Comparison of ENCODE assay signal across 9 cellular contexts in the genomic region with DNA sequence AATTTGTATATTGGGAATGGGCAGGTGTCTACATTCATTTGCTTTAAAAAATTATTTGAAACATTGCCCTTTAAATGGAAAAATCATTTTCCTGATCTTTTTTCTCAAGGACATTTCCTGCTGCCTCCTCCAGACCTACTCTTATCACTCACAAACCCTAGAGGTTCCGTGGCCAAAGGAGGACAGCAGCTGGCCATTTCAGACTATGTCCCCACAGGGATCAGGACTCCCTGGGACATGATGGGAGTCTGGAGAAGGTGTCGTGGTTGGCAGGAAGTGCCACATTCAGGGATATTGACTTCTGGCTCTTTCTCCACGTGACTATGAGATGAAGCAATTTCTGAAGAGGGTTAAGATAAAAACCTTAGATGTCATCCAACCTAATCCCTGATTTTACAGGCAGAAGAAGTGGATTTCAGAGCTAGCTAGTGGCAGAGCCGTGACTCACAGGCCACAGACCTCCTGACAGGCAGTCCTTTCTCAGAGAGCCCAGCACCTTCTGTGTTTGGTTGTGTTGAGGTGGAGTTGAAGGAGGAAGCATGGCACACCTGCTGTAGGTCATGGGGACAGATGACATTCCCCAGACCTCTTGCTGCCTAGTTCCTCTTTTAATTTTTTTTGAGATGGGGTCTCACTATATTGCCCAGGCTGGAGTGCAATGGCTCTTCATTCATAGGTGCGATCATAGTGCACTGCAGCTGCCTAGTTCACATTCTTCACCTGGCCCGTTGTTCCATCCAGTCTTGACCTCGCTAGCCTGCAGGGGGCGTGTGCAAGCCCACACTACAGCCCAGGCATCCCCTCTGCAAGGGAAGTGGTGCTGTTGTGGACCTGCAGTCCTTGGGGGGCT. TPM values are rescaled to one million over a fixed set of nuclear protein-coding genes. Genes with fewer than 3 reads are reported as not detected.
A peak's percentile ranks its signal among the peaks of the same experiment; 100 is the strongest.
DNase-seq lines count a peak whose midpoint lies in the region; ATAC-seq and TF ChIP-seq lines count a peak whose summit lies in the region.
"Had no signal": no experiment of that assay in that cellular context is flagged by ENCODE, and none has a peak within 500 bp of the region (broad histone marks: within the 10 kb centered on the region; RNA-seq: fewer than 3 reads in every experiment).

No MANE protein-coding gene starts in this region.

- H3K9me3 ChIP-seq in spleen = no peaks in the 10 kb centered on the region

- no peaks in the 10 kb centered on the region for H3K27me3 ChIP-seq in spleen (replicated peaks in 1 of 7)

- peak overlapping the region in 3 of 8 donors; percentile 1 to 36 (median 25) for H3K27ac ChIP-seq in spleen
- H3K27ac ChIP-seq: SK-N-MC had no signal

- 42 to 62% (median 45%) methylated on average over 8 of the region's 8 CpGs for WGBS in spleen, 5 donors

- no peak overlapping the region for H3K4me3 ChIP-seq in spleen
- H3K4me3 ChIP-seq: SK-N-MC had no signal

- peaks cover 0 to 57% (median 20%) of the 10 kb centered on the region in 6 donors for H3K4me1 ChIP-seq in spleen

- ATAC-seq in HG03025 (IDR thresholded peaks at IDR 0.05; ENCODE audit: low FRiP score, unreplicated experiment) = no peak

- H3K36me3 ChIP-seq in spleen = no peaks in the 10 kb centered on the region

- TF ChIP-seq CTCF in spleen (IDR thresholded peaks at IDR 0.05 in 8 of 11, conservative IDR thresholded peaks at IDR 0.05 in 3 of 11) = peak in 8 of 11 experiments; percentile 12 to 65 (median 49)

- intact Hi-C loops in spleen (cut with DNase I; ENCODE audit: low total_unique reads) = no loop called here

- TF ChIP-seq POLR2A in erythroblast (IDR thresholded peaks at IDR 0.05; ENCODE audit: low read length) (no peak), spleen (IDR thresholded peaks at IDR 0.05) (no peak)

- peak; percentile 27 for DNase-seq in activated gamma-delta T cell treated with Interleukin-2 at 50 U/mL for 16 hours
- no peak for DNase-seq in activated gamma-delta T cell (lab: John Stamatoyannopoulos, UW)
- DNase-seq in NCI-H460 (ENCODE audit: extremely low read depth, low read depth) = peak; percentile 26
- DNase-seq in erythroblast (lab: John Stamatoyannopoulos, UW) = peak; percentile 37 to 57
- peak; percentile 80 for DNase-seq in spleen
- no peak for DNase-seq in COR-L47 (lab: John Stamatoyannopoulos, UW)
- DNase-seq in NCI-H345 treated with DMSO at 0.1 percent for 48 hours (lab: John Stamatoyannopoulos, UW; ENCODE audit: unreplicated experiment) = no peak

RNA-seq across cellular contexts. Expression of a gene that starts 25.5 kb away (rescaled TPM):
- not detected in 2 replicates for total RNA-seq in NCI-H460 (2014; rRNA removed; shearing (Covaris generic))
- polyA plus RNA-seq in NCI-H460 (2014; cell fraction: nucleus; rRNA removed) = not detected in 2 replicates
- total RNA-seq in spleen = 10 to 100 TPM in 1 of 7 donors, 1 to 10 TPM in 6; 3.0 to 23.2 (median 6.2) TPM
- polyA plus RNA-seq in spleen = 1 to 10 TPM; 3.8 to 5.7 (median 4.4) TPM

RNA-seq across cellular contexts. Expression of a gene that starts 27.2 kb away (rescaled TPM):
- not detected in 2 replicates for total RNA-seq in NCI-H460 (2014; rRNA removed; shearing (Covaris generic))
- not detected in 2 replicates for polyA plus RNA-seq in NCI-H460 (2014; cell fraction: nucleus; rRNA removed)
- 1 to 10 TPM in 1 of 7 donors, not detected in 6; 2.2 TPM for total RNA-seq in spleen
- polyA plus RNA-seq in spleen = under 1 TPM in 2 of 3 donors, not detected in 1; 0.09 to 0.12 TPM

Comparison
In these comparisons a context has a peak if more than half of its experiments do, and no peak if none do; other contexts are left out.
1. DNase-seq: peak in activated gamma-delta T cell treated with Interleukin-2 at 50 U/mL for 16 hours (single experiment), NCI-H460 (single experiment), erythroblast (2 of 2) and spleen (single experiment); none in activated gamma-delta T cell (single experiment), COR-L47 (single experiment) and NCI-H345 treated with DMSO at 0.1 percent for 48 hours (single experiment).